Comparison of ENCODE assay signal across 17 cellular contexts in the genomic region with DNA sequence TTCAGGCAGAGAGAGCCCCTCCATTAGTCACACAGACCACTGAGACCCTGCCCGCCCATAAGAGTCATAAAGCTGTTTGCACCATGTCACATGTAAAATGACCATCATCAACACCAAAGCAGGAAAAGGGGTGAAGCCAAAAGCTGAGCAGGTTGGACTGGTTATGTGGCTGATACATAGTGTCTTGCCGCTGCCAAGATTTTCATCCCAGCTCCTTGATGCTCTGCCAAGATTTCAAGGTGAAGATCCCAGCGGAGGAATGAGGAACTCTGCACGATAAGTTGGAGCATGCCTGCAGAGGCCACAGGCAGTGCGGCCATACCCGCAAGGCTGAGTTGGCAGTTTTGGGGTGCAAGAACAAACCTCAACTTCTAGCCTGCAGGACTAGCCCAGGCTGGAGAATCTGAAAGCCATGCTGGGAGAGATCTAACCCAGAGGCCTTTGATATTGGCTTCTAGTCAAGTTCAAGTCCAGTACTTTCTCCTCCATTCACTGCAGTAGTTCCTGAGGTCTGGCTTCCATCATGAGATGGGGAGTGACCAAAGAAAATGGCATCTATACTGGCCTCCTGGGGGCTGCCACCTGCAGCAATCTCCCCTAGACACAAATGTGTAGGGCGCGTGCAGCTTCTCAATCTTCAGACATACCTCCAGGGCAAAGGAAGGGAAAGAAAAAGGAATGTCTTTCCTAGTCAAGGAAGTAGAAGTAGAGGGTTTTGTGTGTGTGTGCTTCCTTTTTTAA.
A peak's percentile ranks its signal among the peaks of the same experiment; 100 is the strongest.
DNase-seq lines count a peak whose midpoint lies in the region; ATAC-seq and TF ChIP-seq lines count a peak whose summit lies in the region.
"Had no signal": no experiment of that assay in that cellular context is flagged by ENCODE, and none has a peak within 500 bp of the region (broad histone marks: within the 10 kb centered on the region; RNA-seq: fewer than 3 reads in every experiment).

No MANE protein-coding gene starts in this region.

- H3K4me3 ChIP-seq in upper lobe of right lung, result no peak overlapping the region
- no peak overlapping the region for H3K4me3 ChIP-seq in endodermal cell (ENCODE audit: low read length)
- H3K4me3 ChIP-seq: SJSA1 had no signal

- 94 to 100% methylated on average over 5 to 8 of the region's 8 CpGs for WGBS in endodermal cell (ENCODE audit: insufficient coverage in 1 of 2, insufficient read length in 1 of 2), 2 experiments

- no peak overlapping the region for H3K9ac ChIP-seq in endodermal cell (ENCODE audit: extremely low read depth, low read length, poor library complexity, severe bottlenecking)

- peaks cover 40% of the 10 kb centered on the region for H3K36me3 Mint-ChIP-seq in central memory CD8-positive, alpha-beta T cell (ENCODE audit: insufficient read depth)
- no peaks in the 10 kb centered on the region for H3K36me3 Mint-ChIP-seq in mesothelial cell of epicardium
- H3K36me3 Mint-ChIP-seq in endodermal cell (ENCODE audit: low read depth), result peaks cover 15% of the 10 kb centered on the region

- H3K4me1 ChIP-seq in upper lobe of right lung (peaks cover 6% of the 10 kb centered on the region), endodermal cell (ENCODE audit: control insufficient read depth, insufficient read depth, low read length) (no peaks in the 10 kb centered on the region)
- H3K4me1 ChIP-seq: SJSA1 had no signal

- no peaks in the 10 kb centered on the region for H3K9me3 Mint-ChIP-seq in central memory CD8-positive, alpha-beta T cell
- H3K9me3 Mint-ChIP-seq in mesothelial cell of epicardium (no peaks in the 10 kb centered on the region), endodermal cell (no peaks in the 10 kb centered on the region)
- H3K9me3 Mint-ChIP-seq: activated CD4-positive, alpha-beta memory T cell treated with anti-CD3 and anti-CD28 coated beads, Interleukin-2, amount 10 ng/mL, durations not matched to agents 7 days and 5 days; CD4-positive, alpha-beta T cell had no signal

- no peaks in the 10 kb centered on the region for H3K27me3 ChIP-seq in upper lobe of right lung
- no peaks in the 10 kb centered on the region for H3K27me3 ChIP-seq in endodermal cell (ENCODE audit: control insufficient read depth, insufficient read depth, low read length, poor library complexity, severe bottlenecking)
- H3K27me3 ChIP-seq: SJSA1 had no signal

- H3K27me3 Mint-ChIP-seq in central memory CD8-positive, alpha-beta T cell, result no peaks in the 10 kb centered on the region
- H3K27me3 Mint-ChIP-seq in mesothelial cell of epicardium (ENCODE audit: low read depth) (no peaks in the 10 kb centered on the region), endodermal cell (ENCODE audit: insufficient read depth) (no peaks in the 10 kb centered on the region)
- H3K27me3 Mint-ChIP-seq: activated CD4-positive, alpha-beta memory T cell treated with anti-CD3 and anti-CD28 coated beads, Interleukin-2, amount 10 ng/mL, durations not matched to agents 7 days and 5 days; CD4-positive, alpha-beta T cell had no signal

- no peak for ATAC-seq in central memory CD8-positive, alpha-beta T cell (replicated peaks; ENCODE audit: extremely low read depth, poor library complexity, severe bottlenecking)
- ATAC-seq in upper lobe of right lung, result peak; percentile 86

- intact Hi-C loops in upper lobe of right lung (cut with DNase I), result no loop called here

- H3K9me3 ChIP-seq in upper lobe of right lung (no peaks in the 10 kb centered on the region), endodermal cell (ENCODE audit: control insufficient read depth, low read length) (no peaks in the 10 kb centered on the region)
- H3K9me3 ChIP-seq: SJSA1 had no signal

- peaks cover 30% of the 10 kb centered on the region for H3K4me1 Mint-ChIP-seq in central memory CD8-positive, alpha-beta T cell
- H3K4me1 Mint-ChIP-seq in mesothelial cell of epicardium, result peaks cover 28% of the 10 kb centered on the region
- H3K4me1 Mint-ChIP-seq in endodermal cell, result peaks cover 3% of the 10 kb centered on the region
- H3K4me1 Mint-ChIP-seq: activated CD4-positive, alpha-beta memory T cell treated with anti-CD3 and anti-CD28 coated beads, Interleukin-2, amount 10 ng/mL, durations not matched to agents 7 days and 5 days had no signal

- DNase-seq in DMS53 (lab: John Stamatoyannopoulos, UW), result peak; percentile 10
- no peak for DNase-seq in DMS53 treated with DMSO at 0.1 percent for 48 hours (lab: John Stamatoyannopoulos, UW; ENCODE audit: unreplicated experiment)
- no peak for DNase-seq in central memory CD8-positive, alpha-beta T cell (ENCODE audit: low spot score in 2 of 2)
- peak in 1 of 2 experiments; percentile 59 for DNase-seq in mesothelial cell of epicardium (ENCODE audit: low spot score in 2 of 2, unreplicated experiment in 2 of 2)
- peak; percentile 62 for DNase-seq in upper lobe of right lung
- no peak for DNase-seq in midbrain (lab: John Stamatoyannopoulos, UW)
- DNase-seq in NCI-H2171 (lab: John Stamatoyannopoulos, UW), result no peak
- no peak for DNase-seq in endodermal cell
- DNase-seq: activated CD4-positive, alpha-beta memory T cell treated with anti-CD3 and anti-CD28 coated beads, Interleukin-2, amount 10 ng/mL, durations not matched to agents 7 days and 5 days; amygdala; CD4-positive, alpha-beta T cell; GDM1; NCI-H2107; NK-92 treated with Interleukin-12 subunit alpha and Interleukin-12 subunit beta, amount 100 ng/mL, for 24 hours; substantia nigra had no signal

- H3K36me3 ChIP-seq in upper lobe of right lung, result peaks cover 3% of the 10 kb centered on the region
- peaks cover 2% of the 10 kb centered on the region for H3K36me3 ChIP-seq in endodermal cell (ENCODE audit: control insufficient read depth, insufficient read depth, low read length)
- H3K36me3 ChIP-seq: SJSA1 had no signal

- TF ChIP-seq CTCF in mesothelial cell of epicardium (IDR thresholded peaks at IDR 0.05; ENCODE audit: unreplicated experiment), result no peak
- TF ChIP-seq CTCF in upper lobe of right lung (IDR thresholded peaks at IDR 0.05), result no peak
- TF ChIP-seq CTCF in endodermal cell (conservative IDR thresholded peaks at IDR 0.05), result no peak

- no peak overlapping the region for H3K4me3 Mint-ChIP-seq in central memory CD8-positive, alpha-beta T cell
- H3K4me3 Mint-ChIP-seq in mesothelial cell of epicardium, result no peak overlapping the region
- no peak overlapping the region for H3K4me3 Mint-ChIP-seq in endodermal cell
- H3K4me3 Mint-ChIP-seq: activated CD4-positive, alpha-beta memory T cell treated with anti-CD3 and anti-CD28 coated beads, Interleukin-2, amount 10 ng/mL, durations not matched to agents 7 days and 5 days; CD4-positive, alpha-beta T cell had no signal

- H3K27ac Mint-ChIP-seq in central memory CD8-positive, alpha-beta T cell (ENCODE audit: low read depth), result peak overlapping the region; percentile 46
- H3K27ac Mint-ChIP-seq in mesothelial cell of epicardium (peak overlapping the region; percentile 83), endodermal cell (no peak overlapping the region)
- H3K27ac Mint-ChIP-seq: activated CD4-positive, alpha-beta memory T cell treated with anti-CD3 and anti-CD28 coated beads, Interleukin-2, amount 10 ng/mL, durations not matched to agents 7 days and 5 days; CD4-positive, alpha-beta T cell had no signal

- peak overlapping the region; percentile 36 for H3K27ac ChIP-seq in upper lobe of right lung
- H3K27ac ChIP-seq in endodermal cell (ENCODE audit: low read depth, low read length), result no peak overlapping the region
- H3K27ac ChIP-seq: 22Rv1, SJSA1 had no signal

Comparison
In these comparisons a context has a peak if more than half of its experiments do, and no peak if none do; other contexts are left out.
1. DNase-seq: peak in DMS53 (single experiment) and upper lobe of right lung (single experiment); none in DMS53 treated with DMSO at 0.1 percent for 48 hours (single experiment), central memory CD8-positive, alpha-beta T cell (0 of 2), midbrain (single experiment), NCI-H2171 (single experiment) and endodermal cell (single experiment).